Comparison of ENCODE assay signal across 17 cellular contexts in the genomic region with DNA sequence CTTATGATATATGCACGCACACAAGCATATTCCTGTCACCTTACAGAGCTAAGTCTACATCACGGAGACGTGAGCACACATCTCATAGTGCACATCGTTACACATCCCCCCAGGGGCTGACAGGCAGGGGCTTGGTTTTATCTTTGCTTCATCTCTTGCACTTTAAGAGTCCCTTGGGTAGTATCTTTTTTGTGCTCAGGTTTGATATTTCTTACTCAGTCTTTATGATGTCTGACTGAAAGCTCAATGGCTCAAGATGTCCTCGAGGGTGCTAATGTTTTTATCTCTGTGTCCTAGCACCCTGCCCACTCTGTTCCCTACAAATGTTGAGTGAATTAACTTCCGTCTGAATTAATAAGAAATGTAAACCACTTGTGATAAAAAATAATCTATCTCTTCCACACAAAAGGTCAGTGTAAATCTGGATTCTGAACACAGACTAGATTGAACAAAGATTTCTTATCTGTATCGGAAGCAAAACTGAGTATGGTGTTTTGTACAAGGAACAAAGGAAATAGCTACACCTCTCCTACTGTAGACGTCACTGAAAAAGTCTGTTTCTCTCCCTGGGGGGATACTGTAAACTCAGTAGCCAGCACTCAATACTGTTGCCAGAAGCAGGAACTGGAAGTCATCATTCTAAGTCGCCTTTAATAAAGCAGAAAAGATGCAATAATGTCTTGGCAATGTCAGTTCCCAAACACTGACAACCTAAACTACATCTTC.
DNase-seq lines count a peak whose midpoint lies in the region; ATAC-seq and TF ChIP-seq lines count a peak whose summit lies in the region.
"Had no signal": no experiment of that assay in that cellular context is flagged by ENCODE, and none has a peak within 500 bp of the region (broad histone marks: within the 10 kb centered on the region; RNA-seq: fewer than 3 reads in every experiment).

No MANE protein-coding gene starts in this region.

- H3K4me3 ChIP-seq in BLaER1 (no peak overlapping the region), HAP-1 (no peak overlapping the region), esophagus muscularis mucosa (no peak overlapping the region), muscle layer of colon (ENCODE audit: low read depth in 1 of 2, low read length in 2 of 2) (no peak overlapping the region)
- H3K4me3 ChIP-seq: PC-9 had no signal

- ATAC-seq in GM18511 (IDR thresholded peaks at IDR 0.05; ENCODE audit: unreplicated experiment): no peak

- 80% methylated on average over 9 of the region's 9 CpGs for WGBS in esophagus muscularis mucosa

- H3K4me1 ChIP-seq in BLaER1: peaks cover 11% of the 10 kb centered on the region
- H3K4me1 ChIP-seq in HAP-1: peaks cover 21% of the 10 kb centered on the region
- peaks cover 0 to 3% (median 0%) of the 10 kb centered on the region in 4 donors for H3K4me1 ChIP-seq in esophagus muscularis mucosa
- peaks cover 11% of the 10 kb centered on the region for H3K4me1 ChIP-seq in muscle layer of colon (ENCODE audit: insufficient read depth, low read length)

- no peak for TF ChIP-seq POLR2A in esophagus muscularis mucosa (IDR thresholded peaks at IDR 0.05; ENCODE audit: low read depth)

- H3K36me3 ChIP-seq in BLaER1: no peaks in the 10 kb centered on the region
- no peaks in the 10 kb centered on the region for H3K36me3 ChIP-seq in HAP-1 (replicated peaks)
- H3K36me3 ChIP-seq in esophagus muscularis mucosa: no peaks in the 10 kb centered on the region
- H3K36me3 ChIP-seq in muscle layer of colon (ENCODE audit: insufficient read depth, low read length): no peaks in the 10 kb centered on the region

- intact Hi-C loops in esophagus muscularis mucosa (cut with DNase I): no loop called here

- no peaks in the 10 kb centered on the region for H3K27me3 ChIP-seq in BLaER1
- H3K27me3 ChIP-seq in HAP-1 (ENCODE audit: low read depth): no peaks in the 10 kb centered on the region
- H3K27me3 ChIP-seq in esophagus muscularis mucosa: no peaks in the 10 kb centered on the region
- H3K27me3 ChIP-seq in muscle layer of colon (ENCODE audit: control insufficient read depth in 1 of 2, insufficient read depth in 2 of 2, low read length in 2 of 2): no peaks in the 10 kb centered on the region

- no peak for TF ChIP-seq CTCF in esophagus muscularis mucosa (IDR thresholded peaks at IDR 0.05)
- no peak for TF ChIP-seq CTCF in GM13976 (IDR thresholded peaks at IDR 0.05; ENCODE audit: borderline replicate concordance, control extremely low read depth, extremely low read depth, insufficient read depth, missing control alignments)

- H3K9ac ChIP-seq in BLaER1 (no peak overlapping the region), muscle layer of colon (ENCODE audit: low read length) (peak overlapping the region; percentile 24)

- H3K4me2 ChIP-seq in BLaER1: peak overlapping the region; percentile 36; the same call in 1 of the 2 replicates
- H3K4me2 ChIP-seq: PC-9 had no signal

- DNase-seq in HAP-1 (ENCODE audit: low spot score in 2 of 2) (peak; percentile 28 to 44), esophagus muscularis mucosa (ENCODE audit: extremely low spot score) (peak; percentile 55), GM13976 (ENCODE audit: low spot score) (no peak), NCI-H2227 treated with DMSO at 0.1 percent for 48 hours (lab: John Stamatoyannopoulos, UW) (no peak)
- DNase-seq in stimulated activated CD4-positive, alpha-beta T cell treated with anti-CD3 and anti-CD28 coated beads, Interleukin-15, amount 100 ng/mL, for 24 hours: no peak
- DNase-seq: ACHN; Calu3; CD4-positive, alpha-beta memory T cell; H9; Kasumi-1; NCI-H1105 treated with DMSO at 0.1 percent for 48 hours; NCI-H2029; NCI-H510A treated with DMSO at 0.1 percent for 48 hours; PC-9 had no signal

- no peaks in the 10 kb centered on the region for H3K9me3 ChIP-seq in BLaER1
- H3K9me3 ChIP-seq in HAP-1: no peaks in the 10 kb centered on the region
- no peaks in the 10 kb centered on the region for H3K9me3 ChIP-seq in esophagus muscularis mucosa
- H3K9me3 ChIP-seq in muscle layer of colon (ENCODE audit: low read length): no peaks in the 10 kb centered on the region

- H4K20me1 ChIP-seq in BLaER1: no peaks in the 10 kb centered on the region

- TF ChIP-seq EP300 in esophagus muscularis mucosa (IDR thresholded peaks at IDR 0.05): no peak

- H3K27ac ChIP-seq in BLaER1 (no peak overlapping the region), esophagus muscularis mucosa (replicated peaks in 1 of 4) (no peak overlapping the region), muscle layer of colon (ENCODE audit: low read depth, low read length) (no peak overlapping the region)
- H3K27ac ChIP-seq: PC-9 had no signal

- in situ Hi-C loops in HAP-1 (cut with MboI; ENCODE audit: low sequenced_read_pairs) (no loop called here), GM13976 (cut with MboI; ENCODE audit: low sequenced_read_pairs, unreplicated experiment) (no loop called here)

Comparison
In these comparisons a context has a peak if more than half of its experiments do, and no peak if none do; other contexts are left out.
1. DNase-seq: peak in HAP-1 (2 of 2) and esophagus muscularis mucosa (single experiment); none in stimulated activated CD4-positive, alpha-beta T cell treated with anti-CD3 and anti-CD28 coated beads, Interleukin-15, amount 100 ng/mL, for 24 hours (single experiment), GM13976 (single experiment) and NCI-H2227 treated with DMSO at 0.1 percent for 48 hours (single experiment).